Comparison of ENCODE assay signal across 25 cellular contexts in genomic region chr10:103307594-103307993, GRCh38. TPM values are rescaled to one million over a fixed set of nuclear protein-coding genes. Genes with fewer than 3 reads are reported as not detected.
"Had no signal": no experiment of that assay in that cellular context is flagged by ENCODE, and none has a peak within 500 bp of the region (broad histone marks: within the 10 kb centered on the region; RNA-seq: fewer than 3 reads in every experiment).

No MANE protein-coding gene starts in this region.

- ATAC-seq: foreskin keratinocyte; gastroesophageal sphincter; heart right ventricle; left lung; left ventricle myocardium superior; lower lobe of right lung; naive thymus-derived CD4-positive, alpha-beta T cell had no signal

- H3K27ac Mint-ChIP-seq: memory B cell; mesothelial cell of epicardium; naive thymus-derived CD4-positive, alpha-beta T cell had no signal

- H3K9me3 Mint-ChIP-seq: memory B cell; mesothelial cell of epicardium; naive thymus-derived CD4-positive, alpha-beta T cell had no signal

- DNase-seq: dermis blood vessel endothelial cell; dorsolateral prefrontal cortex; effector CD4-positive, alpha-beta T cell; effector memory CD4-positive, alpha-beta T cell; erythroblast; foreskin keratinocyte; head of caudate nucleus; heart right ventricle; hippocampal formation; left ventricle myocardium superior; lower lobe of right lung; mesendoderm; naive thymus-derived CD4-positive, alpha-beta T cell had no signal

- H3K4me3 ChIP-seq: coronary artery, dorsolateral prefrontal cortex, esophagus muscularis mucosa, gastroesophageal sphincter, heart right ventricle, left lung, lower lobe of right lung had no signal

- H3K27me3 Mint-ChIP-seq: memory B cell; naive thymus-derived CD4-positive, alpha-beta T cell had no signal

- H3K27ac ChIP-seq: coronary artery, dorsolateral prefrontal cortex, epithelial cell of prostate, esophagus muscularis mucosa, foreskin keratinocyte, gastroesophageal sphincter, heart right ventricle, left lung, lower lobe of right lung had no signal

- H3K27me3 ChIP-seq: dorsolateral prefrontal cortex, esophagus muscularis mucosa, foreskin keratinocyte, gastroesophageal sphincter, heart right ventricle, left lung had no signal

- H3K4me1 Mint-ChIP-seq: memory B cell; mesothelial cell of epicardium; naive thymus-derived CD4-positive, alpha-beta T cell had no signal

- FAIRE-seq: colon, endothelial cell of umbilical vein, frontal cortex, islet of Langerhans, keratinocyte had no signal

- H3K4me1 ChIP-seq: esophagus muscularis mucosa, foreskin keratinocyte, gastroesophageal sphincter, heart right ventricle, left lung, lower lobe of right lung had no signal

- H3K4me3 Mint-ChIP-seq: memory B cell; mesothelial cell of epicardium; naive thymus-derived CD4-positive, alpha-beta T cell had no signal

- H3K9me3 ChIP-seq: esophagus muscularis mucosa, gastroesophageal sphincter, heart right ventricle, left lung, lower lobe of right lung had no signal

RNA-seq across cellular contexts. Expression of gene INA, which starts 30.7 kb away (rescaled TPM):
- total RNA-seq: dermis blood vessel endothelial cell, heart right ventricle, left ventricle myocardium superior, lower lobe of right lung had no signal
- polyA plus RNA-seq: naive thymus-derived CD4-positive, alpha-beta T cell had no signal
